29 cellular contexts compared by ENCODE assay signal in the genomic region with DNA sequence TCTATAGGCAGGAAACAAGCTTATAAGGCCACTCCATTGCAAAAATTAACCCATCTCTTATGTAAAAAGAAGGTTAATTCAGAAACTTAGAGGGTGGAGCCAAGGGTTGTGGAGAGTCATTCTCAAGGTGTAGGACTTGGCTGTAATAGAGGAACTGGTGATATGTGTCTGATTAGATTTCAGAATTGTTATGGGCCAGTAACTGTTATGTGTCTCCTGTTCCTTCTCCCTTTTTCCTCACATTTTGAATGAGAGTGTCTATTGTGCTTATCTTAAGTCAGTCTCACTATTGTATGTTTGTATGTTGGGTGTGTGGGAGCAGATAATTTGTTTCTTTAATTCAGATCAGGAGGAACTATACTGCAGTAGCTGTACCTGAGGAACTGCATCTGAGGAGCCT.
"Had no signal": no experiment of that assay in that cellular context is flagged by ENCODE, and none has a peak within 500 bp of the region (broad histone marks: within the 10 kb centered on the region; RNA-seq: fewer than 3 reads in every experiment).

No MANE protein-coding gene starts in this region.

- H3K4me1 Mint-ChIP-seq: stimulated activated effector memory CD8-positive, alpha-beta T cell treated with anti-CD3 and anti-CD28 coated beads, Interleukin-12 subunit alpha, Interleukin-12 subunit beta, amount 100 ng/mL, for 72 hours had no signal

- ATAC-seq: stimulated activated effector memory CD8-positive, alpha-beta T cell treated with anti-CD3 and anti-CD28 coated beads, Interleukin-12 subunit alpha, Interleukin-12 subunit beta, amount 100 ng/mL, for 72 hours; stimulated activated memory B cell treated with anti-CD40 and anti-IgM and Interleukin-4, amounts not matched to agents 10 μg/mL and 1 μg/mL and 100 μg/mL, for 72 hours; stimulated activated naive B cell treated with anti-CD40 and anti-IgM and Interleukin-4, amounts not matched to agents 10 μg/mL and 1 μg/mL and 100 μg/mL, for 72 hours; stimulated activated naive CD8-positive, alpha-beta T cell treated with anti-CD3 and anti-CD28 coated beads, Interleukin-15, amount 100 ng/mL, for 72 hours; stimulated activated naive CD8-positive, alpha-beta T cell treated with anti-CD3 and anti-CD28 coated beads, Interleukin-15, Interleukin-2, amounts not matched to agents 100 U/mL and 50 U/mL, for 24 hours; upper lobe of right lung had no signal

- H3K27ac Mint-ChIP-seq: stimulated activated effector memory CD8-positive, alpha-beta T cell treated with anti-CD3 and anti-CD28 coated beads, Interleukin-12 subunit alpha, Interleukin-12 subunit beta, amount 100 ng/mL, for 72 hours; stimulated activated memory B cell treated with anti-CD40 and anti-IgM and Interleukin-4, amounts not matched to agents 10 μg/mL and 1 μg/mL and 100 μg/mL, for 72 hours; stimulated activated naive B cell treated with anti-CD40 and anti-IgM and Interleukin-4, amounts not matched to agents 10 μg/mL and 1 μg/mL and 100 μg/mL, for 72 hours; stimulated activated naive CD8-positive, alpha-beta T cell treated with anti-CD3 and anti-CD28 coated beads, Interleukin-15, amount 100 ng/mL, for 72 hours; stimulated activated naive CD8-positive, alpha-beta T cell treated with anti-CD3 and anti-CD28 coated beads, Interleukin-15, Interleukin-2, amounts not matched to agents 100 ng/mL and 50 ng/mL, for 24 hours; type B pancreatic cell had no signal

- H3K27ac ChIP-seq: stomach, suprapubic skin, testis, thoracic aorta, thyroid gland, tibial artery, tibial nerve, transverse colon, upper lobe of left lung, upper lobe of right lung, uterus, vagina had no signal

- H3K9me3 ChIP-seq: suprapubic skin, testis, thoracic aorta, thyroid gland, tibial artery, uterus, vagina had no signal

- H3K4me3 Mint-ChIP-seq: stimulated activated effector memory CD8-positive, alpha-beta T cell treated with anti-CD3 and anti-CD28 coated beads, Interleukin-12 subunit alpha, Interleukin-12 subunit beta, amount 100 ng/mL, for 72 hours; stimulated activated memory B cell treated with anti-CD40 and anti-IgM and Interleukin-4, amounts not matched to agents 10 μg/mL and 1 μg/mL and 100 μg/mL, for 72 hours; stimulated activated naive B cell treated with anti-CD40 and anti-IgM and Interleukin-4, amounts not matched to agents 10 μg/mL and 1 μg/mL and 100 μg/mL, for 72 hours; stimulated activated naive CD8-positive, alpha-beta T cell treated with anti-CD3 and anti-CD28 coated beads, Interleukin-15, amount 100 ng/mL, for 72 hours; stimulated activated naive CD8-positive, alpha-beta T cell treated with anti-CD3 and anti-CD28 coated beads, Interleukin-15, Interleukin-2, amounts not matched to agents 100 ng/mL and 50 ng/mL, for 24 hours; type B pancreatic cell had no signal

- H3K4me3 ChIP-seq: stomach, suprapubic skin, testis, thoracic aorta, thyroid gland, tibial artery, tibial nerve, transverse colon, upper lobe of left lung, upper lobe of right lung, uterus, vagina had no signal

- DNase-seq: stimulated activated CD4-positive, alpha-beta T cell treated with anti-CD3 and anti-CD28 coated beads, Interleukin-2, amount 100 ng/mL, for 48 hours; stimulated activated CD4-positive, alpha-beta T cell treated with anti-CD3 and anti-CD28 coated beads, Interleukin-4, amount 100 ng/mL, for 1 hour; stimulated activated CD4-positive, alpha-beta T cell treated with anti-CD3 and anti-CD28 coated beads, Interleukin-4, amount 100 ng/mL, for 24 hours; stimulated activated CD4-positive, alpha-beta T cell treated with anti-CD3 and anti-CD28 coated beads, Interleukin-4, amount 100 ng/mL, for 4 hours; stimulated activated CD8-positive, alpha-beta memory T cell treated with anti-CD3 and anti-CD28 coated beads, Interleukin-4, amount 100 ng/mL, for 48 hours; stimulated activated naive B cell treated with anti-CD40 and anti-IgM and Interleukin-4, amounts not matched to agents 10 μg/mL and 1 μg/mL and 100 μg/mL, for 72 hours; stimulated activated naive CD4-positive, alpha-beta T cell; stimulated activated naive CD4-positive, alpha-beta T cell treated with Interleukin-2 at 50 U/mL for 16 hours; stimulated activated naive CD8-positive, alpha-beta T cell treated with anti-CD3 and anti-CD28 coated beads, Interleukin-15, amount 100 ng/mL, for 72 hours; stimulated activated naive CD8-positive, alpha-beta T cell treated with anti-CD3 and anti-CD28 coated beads, Interleukin-15, Interleukin-2, amounts not matched to agents 100 U/mL and 50 U/mL, for 24 hours; stomach; substantia nigra; testis; thyroid gland; tibial artery; transverse colon; trophoblast cell; upper lobe of left lung; upper lobe of right lung; uterus had no signal

- H3K27me3 Mint-ChIP-seq: stimulated activated memory B cell treated with anti-CD40 and anti-IgM and Interleukin-4, amounts not matched to agents 10 μg/mL and 1 μg/mL and 100 μg/mL, for 72 hours; stimulated activated naive B cell treated with anti-CD40 and anti-IgM and Interleukin-4, amounts not matched to agents 10 μg/mL and 1 μg/mL and 100 μg/mL, for 72 hours; stimulated activated naive CD8-positive, alpha-beta T cell treated with anti-CD3 and anti-CD28 coated beads, Interleukin-15, amount 100 ng/mL, for 72 hours; stimulated activated naive CD8-positive, alpha-beta T cell treated with anti-CD3 and anti-CD28 coated beads, Interleukin-15, Interleukin-2, amounts not matched to agents 100 ng/mL and 50 ng/mL, for 24 hours; type B pancreatic cell had no signal

- H3K9me3 Mint-ChIP-seq: stimulated activated effector memory CD8-positive, alpha-beta T cell treated with anti-CD3 and anti-CD28 coated beads, Interleukin-12 subunit alpha, Interleukin-12 subunit beta, amount 100 ng/mL, for 72 hours; stimulated activated memory B cell treated with anti-CD40 and anti-IgM and Interleukin-4, amounts not matched to agents 10 μg/mL and 1 μg/mL and 100 μg/mL, for 72 hours; stimulated activated naive CD8-positive, alpha-beta T cell treated with anti-CD3 and anti-CD28 coated beads, Interleukin-15, amount 100 ng/mL, for 72 hours; stimulated activated naive CD8-positive, alpha-beta T cell treated with anti-CD3 and anti-CD28 coated beads, Interleukin-15, Interleukin-2, amounts not matched to agents 100 ng/mL and 50 ng/mL, for 24 hours had no signal

- H3K36me3 ChIP-seq: thoracic aorta, thyroid gland, transverse colon, upper lobe of right lung, uterus, vagina had no signal

- FAIRE-seq: urothelium cell line had no signal

- H3K36me3 Mint-ChIP-seq: stimulated activated effector memory CD8-positive, alpha-beta T cell treated with anti-CD3 and anti-CD28 coated beads, Interleukin-12 subunit alpha, Interleukin-12 subunit beta, amount 100 ng/mL, for 72 hours had no signal

- H3K4me1 ChIP-seq: stomach, suprapubic skin, thyroid gland, tibial artery, transverse colon, upper lobe of left lung, upper lobe of right lung, uterus, vagina had no signal

- H3K27me3 ChIP-seq: stomach, suprapubic skin, testis, thyroid gland, tibial artery, tibial nerve, transverse colon, upper lobe of left lung, upper lobe of right lung, uterus, vagina had no signal
